ENCODE assay signal across 10 cellular contexts in genomic region chr13:99214232-99214631, GRCh38. TPM values are rescaled to one million over a fixed set of nuclear protein-coding genes. Genes with fewer than 3 reads are reported as not detected.
DNase-seq lines count a peak whose midpoint lies in the region; ATAC-seq and TF ChIP-seq lines count a peak whose summit lies in the region.
"Had no signal": no experiment of that assay in that cellular context is flagged by ENCODE, and none has a peak within 500 bp of the region (broad histone marks: within the 10 kb centered on the region; RNA-seq: fewer than 3 reads in every experiment).

No MANE protein-coding gene starts in this region.

- peaks cover 14 to 29% of the 10 kb centered on the region in 2 donors for H3K36me3 Mint-ChIP-seq in CD4-positive, alpha-beta memory T cell

- peak in 1 of 5 donors; percentile 61 for DNase-seq in CD4-positive, alpha-beta memory T cell
- DNase-seq in Jurkat, Clone E6-1 (ENCODE audit: low read depth, low spot score) = peak; percentile 66
- peak; percentile 75 for DNase-seq in esophagus muscularis mucosa (ENCODE audit: extremely low spot score)
- DNase-seq in NCI-H2227 (lab: John Stamatoyannopoulos, UW; ENCODE audit: unreplicated experiment) = no peak
- DNase-seq in GM03348 (ENCODE audit: low spot score) = no peak
- DNase-seq in hepatocyte (ENCODE audit: low spot score) = no peak
- DNase-seq: NCI-H510A treated with DMSO at 0.1 percent for 48 hours had no signal

- peak overlapping the region; percentile 68 for H3K27ac ChIP-seq in CD4-positive, alpha-beta memory T cell (ENCODE audit: low read depth, low read length)
- H3K27ac ChIP-seq in esophagus muscularis mucosa (replicated peaks in 1 of 4) (no peak overlapping the region), hepatocyte (no peak overlapping the region)

- H2AFZ ChIP-seq in hepatocyte = no peak overlapping the region

- TF ChIP-seq POLR2A in esophagus muscularis mucosa (IDR thresholded peaks at IDR 0.05; ENCODE audit: low read depth) = no peak

- WGBS in esophagus muscularis mucosa = 74% methylated on average over 7 of the region's 7 CpGs
- WGBS in hepatocyte (ENCODE audit: low lambda C conversion rate, missing lambda C conversion rate) = 76% methylated on average over 7 of the region's 7 CpGs

- POLR2A ChIA-PET in CD4-positive, alpha-beta memory T cell (lab: Charles Lee; ENCODE audit: partially characterized antibody) = interaction anchor here (0.7 to 7.0 kb wide), 9 partner anchors 12 to 55 kb away, joined by 3 to 251 read pairs (median 5); partner anchors contain the start of genes GPR18 and UBAC2

- peaks cover 78% of the 10 kb centered on the region for H3K4me1 ChIP-seq in CD4-positive, alpha-beta memory T cell (ENCODE audit: insufficient read depth, low read length)
- H3K4me1 ChIP-seq in esophagus muscularis mucosa (peaks cover 24 to 45% (median 40%) of the 10 kb centered on the region in 4 donors), hepatocyte (ENCODE audit: insufficient read depth) (peaks cover 4% of the 10 kb centered on the region)

- H3K79me2 ChIP-seq in hepatocyte = peaks cover 100% of the 10 kb centered on the region

- no peak overlapping the region for H3K4me2 ChIP-seq in hepatocyte

- H4K20me1 ChIP-seq in hepatocyte (ENCODE audit: insufficient read depth, poor library complexity, severe bottlenecking) = peaks cover 51% of the 10 kb centered on the region

- H3K4me3 Mint-ChIP-seq in CD4-positive, alpha-beta memory T cell = peak overlapping the region; percentile 73 to 97 (median 94)
- H3K4me3 Mint-ChIP-seq: dendritic cell treated with granulocyte-macrophage colony-stimulating factor and Interleukin-4, amounts not matched to agents 40 ng/mL and 50 ng/mL, for 4 days had no signal

- no peaks in the 10 kb centered on the region for H3K9me3 ChIP-seq in CD4-positive, alpha-beta memory T cell (ENCODE audit: control insufficient read depth in 1 of 2, low read length in 2 of 2)
- H3K9me3 ChIP-seq in esophagus muscularis mucosa = no peaks in the 10 kb centered on the region
- H3K9me3 ChIP-seq in hepatocyte (ENCODE audit: low read depth) = no peaks in the 10 kb centered on the region

- TF ChIP-seq EP300 in esophagus muscularis mucosa (IDR thresholded peaks at IDR 0.05) = no peak

- H3K27me3 Mint-ChIP-seq in CD4-positive, alpha-beta memory T cell = no peaks in the 10 kb centered on the region
- H3K27me3 Mint-ChIP-seq: dendritic cell treated with granulocyte-macrophage colony-stimulating factor and Interleukin-4, amounts not matched to agents 40 ng/mL and 50 ng/mL, for 4 days had no signal

- no peaks in the 10 kb centered on the region for H3K27me3 ChIP-seq in CD4-positive, alpha-beta memory T cell (ENCODE audit: insufficient read depth, low read length)
- H3K27me3 ChIP-seq in esophagus muscularis mucosa = no peaks in the 10 kb centered on the region
- H3K27me3 ChIP-seq in hepatocyte = no peaks in the 10 kb centered on the region

- H3K9me3 Mint-ChIP-seq in CD4-positive, alpha-beta memory T cell = no peaks in the 10 kb centered on the region
- H3K9me3 Mint-ChIP-seq: dendritic cell treated with granulocyte-macrophage colony-stimulating factor and Interleukin-4, amounts not matched to agents 40 ng/mL and 50 ng/mL, for 4 days had no signal

- peak overlapping the region in 1 of 2 donors; percentile 62 for H3K4me3 ChIP-seq in CD4-positive, alpha-beta memory T cell (ENCODE audit: low read length in 2 of 2)
- H3K4me3 ChIP-seq in Jurkat, Clone E6-1 (ENCODE audit: low read length) = no peak overlapping the region; the same call in 1 of the 2 replicates
- H3K4me3 ChIP-seq in esophagus muscularis mucosa (no peak overlapping the region), hepatocyte (no peak overlapping the region)

- no peak for TF ChIP-seq CTCF in esophagus muscularis mucosa (IDR thresholded peaks at IDR 0.05)
- no peak for TF ChIP-seq CTCF in hepatocyte (IDR thresholded peaks at IDR 0.05; ENCODE audit: poor library complexity)

- H3K27ac Mint-ChIP-seq in CD4-positive, alpha-beta memory T cell = peak overlapping the region; percentile 96 to 99 (median 99)
- H3K27ac Mint-ChIP-seq: dendritic cell treated with granulocyte-macrophage colony-stimulating factor and Interleukin-4, amounts not matched to agents 40 ng/mL and 50 ng/mL, for 4 days had no signal

- CTCF ChIA-PET in CD4-positive, alpha-beta memory T cell (lab: Charles Lee; ENCODE audit: partially characterized antibody) = interaction anchor here (1.0 to 3.2 kb wide), 9 partner anchors 8 to 55 kb away, joined by 3 to 24 read pairs (median 10); partner anchors contain the start of gene UBAC2

- ATAC-seq in GM21515 (IDR thresholded peaks at IDR 0.05; ENCODE audit: unreplicated experiment) (peak; percentile 77), HG03280 (IDR thresholded peaks at IDR 0.05; ENCODE audit: unreplicated experiment) (no peak)

- intact Hi-C loops in CD4-positive, alpha-beta memory T cell (cut with micrococcal nuclease) = loop anchor here (2.0 kb wide), 1 partner anchor 15 kb away; no protein-coding TSS in a partner anchor
- intact Hi-C loops in esophagus muscularis mucosa (cut with DNase I) = no loop called here

- H3K36me3 ChIP-seq in CD4-positive, alpha-beta memory T cell (ENCODE audit: insufficient read depth, low read length) = no peaks in the 10 kb centered on the region
- H3K36me3 ChIP-seq in esophagus muscularis mucosa = no peaks in the 10 kb centered on the region
- no peaks in the 10 kb centered on the region for H3K36me3 ChIP-seq in hepatocyte (replicated peaks; ENCODE audit: insufficient read depth, low read depth)

- no peaks in the 10 kb centered on the region for H3K9me2 ChIP-seq in hepatocyte (replicated peaks; ENCODE audit: insufficient read depth)

- H3K4me1 Mint-ChIP-seq in CD4-positive, alpha-beta memory T cell = peaks cover 55 to 92% (median 74%) of the 10 kb centered on the region in 4 donors

RNA-seq across cellular contexts. Expression of gene UBAC2, which starts 13.6 kb away (rescaled TPM):
- 10 to 100 TPM; 88.4 to 89.0 TPM for total RNA-seq in CD4-positive, alpha-beta memory T cell
- polyA plus RNA-seq in CD4-positive, alpha-beta memory T cell = 100 to 1,000 TPM; 112 to 161 TPM
- 51.1 TPM for polyA plus RNA-seq in Jurkat, Clone E6-1 (2012; ENCODE audit: insufficient read depth, insufficient read length)
- total RNA-seq in esophagus muscularis mucosa (10 to 100 TPM; 42.6 to 62.1 (median 50.9) TPM), hepatocyte (78.2 and 87.7 TPM in 2 replicates)
- 68.2 and 83.1 TPM in 2 replicates for polyA plus RNA-seq in hepatocyte

RNA-seq across cellular contexts. Expression of gene GPR18, which starts 43.9 kb away (rescaled TPM):
- total RNA-seq in CD4-positive, alpha-beta memory T cell = 10 to 100 TPM; 21.5 to 22.8 TPM
- polyA plus RNA-seq in CD4-positive, alpha-beta memory T cell = 10 to 100 TPM; 23.1 to 29.5 TPM
- polyA plus RNA-seq in Jurkat, Clone E6-1 (2012; ENCODE audit: insufficient read depth, insufficient read length) = 0.60 TPM
- total RNA-seq in esophagus muscularis mucosa = not detected
- total RNA-seq in hepatocyte = not detected in 2 replicates
- polyA plus RNA-seq in hepatocyte = 0.35 TPM in 1 of 2 replicates, not detected in the other

Comparison
In these comparisons a context has a peak if more than half of its experiments do, and no peak if none do; other contexts are left out.
1. DNase-seq: peak in Jurkat, Clone E6-1 (single experiment) and esophagus muscularis mucosa (single experiment); none in NCI-H2227 (single experiment), GM03348 (single experiment) and hepatocyte (single experiment).
2. RNA of gene GPR18, which starts 43.9 kb away (total RNA-seq): 21.5 to 22.8 TPM in CD4-positive, alpha-beta memory T cell; not detected in esophagus muscularis mucosa and not detected in hepatocyte; every median in the first group is over 10 times any median in the second.